Comparison of ENCODE assay signal across 27 cellular contexts in genomic region chr18:4813708-4814107, GRCh38.
"Had no signal": no experiment of that assay in that cellular context is flagged by ENCODE, and none has a peak within 500 bp of the region (broad histone marks: within the 10 kb centered on the region; RNA-seq: fewer than 3 reads in every experiment).

No MANE protein-coding gene starts in this region.

- H3K27ac ChIP-seq: neural progenitor cell, ovary, parathyroid adenoma, psoas muscle, right lobe of liver, sigmoid colon, stomach, thoracic aorta, thyroid gland, tibial nerve, upper lobe of left lung, vagina had no signal

- H3K4me3 ChIP-seq: neural progenitor cell, ovary, psoas muscle, right lobe of liver, sigmoid colon, stomach, thoracic aorta, thyroid gland, tibial nerve, upper lobe of left lung, vagina had no signal

- H3K4me3 Mint-ChIP-seq: natural killer cell; nephron; neural progenitor cell; stimulated activated effector memory CD8-positive, alpha-beta T cell treated with anti-CD3 and anti-CD28 coated beads, Interleukin-12 subunit alpha, Interleukin-12 subunit beta, amount 100 ng/mL, for 72 hours; stimulated activated naive B cell treated with anti-CD40 and anti-IgM and Interleukin-4, amounts not matched to agents 10 μg/mL and 1 μg/mL and 100 μg/mL, for 72 hours; stimulated activated naive CD8-positive, alpha-beta T cell treated with anti-CD3 and anti-CD28 coated beads, Interleukin-15, Interleukin-2, amounts not matched to agents 100 ng/mL and 50 ng/mL, for 24 hours had no signal

- H3K36me3 Mint-ChIP-seq: natural killer cell; neural progenitor cell; stimulated activated effector memory CD8-positive, alpha-beta T cell treated with anti-CD3 and anti-CD28 coated beads, Interleukin-12 subunit alpha, Interleukin-12 subunit beta, amount 100 ng/mL, for 72 hours; stimulated activated naive B cell treated with anti-CD40 and anti-IgM and Interleukin-4, amounts not matched to agents 10 μg/mL and 1 μg/mL and 100 μg/mL, for 72 hours had no signal

- H3K4me1 Mint-ChIP-seq: natural killer cell; nephron; neural progenitor cell; stimulated activated effector memory CD8-positive, alpha-beta T cell treated with anti-CD3 and anti-CD28 coated beads, Interleukin-12 subunit alpha, Interleukin-12 subunit beta, amount 100 ng/mL, for 72 hours; stimulated activated naive B cell treated with anti-CD40 and anti-IgM and Interleukin-4, amounts not matched to agents 10 μg/mL and 1 μg/mL and 100 μg/mL, for 72 hours had no signal

- H3K36me3 ChIP-seq: neural progenitor cell, ovary, right lobe of liver, sigmoid colon, stomach, thoracic aorta, thyroid gland, tibial nerve, upper lobe of left lung, vagina had no signal

- ATAC-seq: natural killer cell; psoas muscle; right cardiac atrium; right lobe of liver; stimulated activated effector memory CD8-positive, alpha-beta T cell treated with anti-CD3 and anti-CD28 coated beads, Interleukin-12 subunit alpha, Interleukin-12 subunit beta, amount 100 ng/mL, for 72 hours; stimulated activated naive B cell treated with anti-CD40 and anti-IgM and Interleukin-4, amounts not matched to agents 10 μg/mL and 1 μg/mL and 100 μg/mL, for 72 hours had no signal

- DNase-seq: natural killer cell; occipital lobe; ovary; posterior cingulate gyrus; psoas muscle; right cardiac atrium; right lobe of liver; sigmoid colon; small intestine; stimulated activated CD4-positive, alpha-beta T cell treated with anti-CD3 and anti-CD28 coated beads, Interleukin-15, amount 100 ng/mL, for 24 hours; stimulated activated CD4-positive, alpha-beta T cell treated with anti-CD3 and anti-CD28 coated beads, Interleukin-2, amount 100 ng/mL, for 24 hours; stimulated activated CD4-positive, alpha-beta T cell treated with anti-CD3 and anti-CD28 coated beads, Interleukin-2, amount 100 ng/mL, for 48 hours; stimulated activated CD4-positive, alpha-beta T cell treated with anti-CD3 and anti-CD28 coated beads, Interleukin-4, amount 100 ng/mL, for 24 hours; stimulated activated naive B cell treated with anti-CD40 and anti-IgM and Interleukin-4, amounts not matched to agents 10 μg/mL and 1 μg/mL and 100 μg/mL, for 72 hours; stimulated activated naive CD4-positive, alpha-beta T cell treated with Interleukin-2 at 50 U/mL for 16 hours; stomach; thyroid gland; upper lobe of left lung had no signal

- H3K9me3 ChIP-seq: ovary, psoas muscle, right lobe of liver, thoracic aorta, thyroid gland, tibial nerve, upper lobe of left lung, vagina had no signal

- H3K27me3 Mint-ChIP-seq: progenitor cell of endocrine pancreas; stimulated activated naive B cell treated with anti-CD40 and anti-IgM and Interleukin-4, amounts not matched to agents 10 μg/mL and 1 μg/mL and 100 μg/mL, for 72 hours; stimulated activated naive CD8-positive, alpha-beta T cell treated with anti-CD3 and anti-CD28 coated beads, Interleukin-15, Interleukin-2, amounts not matched to agents 100 ng/mL and 50 ng/mL, for 24 hours had no signal

- H3K4me1 ChIP-seq: parathyroid adenoma, psoas muscle, right lobe of liver, sigmoid colon, stomach, thyroid gland, tibial nerve, upper lobe of left lung, vagina had no signal

- H3K27me3 ChIP-seq: neural progenitor cell, ovary, right lobe of liver, sigmoid colon, stomach, thyroid gland, tibial nerve, upper lobe of left lung, vagina had no signal

- H3K9me3 Mint-ChIP-seq: neural progenitor cell had no signal

- H3K9ac ChIP-seq: neural progenitor cell, parathyroid adenoma had no signal

- H3K4me2 ChIP-seq: neural progenitor cell had no signal

- H3K27ac Mint-ChIP-seq: natural killer cell; nephron; neural progenitor cell; progenitor cell of endocrine pancreas; stimulated activated effector memory CD8-positive, alpha-beta T cell treated with anti-CD3 and anti-CD28 coated beads, Interleukin-12 subunit alpha, Interleukin-12 subunit beta, amount 100 ng/mL, for 72 hours; stimulated activated naive B cell treated with anti-CD40 and anti-IgM and Interleukin-4, amounts not matched to agents 10 μg/mL and 1 μg/mL and 100 μg/mL, for 72 hours; stimulated activated naive CD8-positive, alpha-beta T cell treated with anti-CD3 and anti-CD28 coated beads, Interleukin-15, Interleukin-2, amounts not matched to agents 100 ng/mL and 50 ng/mL, for 24 hours had no signal

- H3K79me2 ChIP-seq: parathyroid adenoma had no signal

- H2AFZ ChIP-seq: neural progenitor cell, parathyroid adenoma had no signal
